11 cellular contexts compared by ENCODE assay signal in genomic region chr9:129318121-129319075, GRCh38.
A peak's percentile ranks its signal among the peaks of the same experiment; 100 is the strongest.
DNase-seq lines count a peak whose midpoint lies in the region; ATAC-seq, FAIRE-seq and TF ChIP-seq lines count a peak whose summit lies in the region.
"Had no signal": no experiment of that assay in that cellular context is flagged by ENCODE, and none has a peak within 500 bp of the region (broad histone marks: within the 10 kb centered on the region; RNA-seq: fewer than 3 reads in every experiment).

No MANE protein-coding gene starts in this region.

- DNase-seq in DMS79 treated with DMSO at 0.1 percent for 48 hours (lab: John Stamatoyannopoulos, UW) (peak; percentile 43), SK-N-MC (ENCODE audit: low read depth, low spot score) (no peak), right atrium auricular region (ENCODE audit: low spot score) (peak; percentile 58), psoas muscle (peak in 1 of 2 donors; percentile 65), HTR-8/SVneo (ENCODE audit: insufficient read length, low spot score) (no peak), D721Med (ENCODE audit: insufficient read length, low spot score) (no peak), superior temporal gyrus (ENCODE audit: extremely low spot score) (no peak)
- DNase-seq: effector CD4-positive, alpha-beta T cell; NCI-H524 treated with DMSO at 0.1 percent for 48 hours had no signal

- H3K9ac ChIP-seq in SK-N-MC (ENCODE audit: insufficient read length), result peak overlapping the region; percentile 12

- no peak for ATAC-seq in psoas muscle
- ATAC-seq in GM21576 (IDR thresholded peaks at IDR 0.05; ENCODE audit: unreplicated experiment), result no peak
- ATAC-seq: CD8-positive, alpha-beta T cell had no signal

- H3K9me3 ChIP-seq in SK-N-MC (ENCODE audit: low read depth, low read length) (no peaks in the 10 kb centered on the region), right atrium auricular region (no peaks in the 10 kb centered on the region), psoas muscle (no peaks in the 10 kb centered on the region)

- H3K4me3 ChIP-seq in SK-N-MC (peak overlapping the region; percentile 39), right atrium auricular region (no peak overlapping the region), psoas muscle (no peak overlapping the region)

- peak overlapping the region; percentile 93 for H3K27ac ChIP-seq in SK-N-MC
- H3K27ac ChIP-seq in right atrium auricular region, result peak overlapping the region; percentile 83 to 91
- peak overlapping the region; percentile 30 for H3K27ac ChIP-seq in psoas muscle

- H3K36me3 ChIP-seq in SK-N-MC (ENCODE audit: insufficient read depth, low read length), result no peaks in the 10 kb centered on the region
- no peaks in the 10 kb centered on the region for H3K36me3 ChIP-seq in right atrium auricular region
- no peaks in the 10 kb centered on the region for H3K36me3 ChIP-seq in psoas muscle (ENCODE audit: insufficient read depth in 1 of 2, low read depth in 1 of 2)

- intact Hi-C loops in psoas muscle (cut with DNase I), result no loop called here

- H3K4me1 ChIP-seq in right atrium auricular region (peaks cover 0 to 73% of the 10 kb centered on the region in 2 donors), psoas muscle (peaks cover 30% of the 10 kb centered on the region)

- H3K27me3 ChIP-seq in right atrium auricular region, result no peaks in the 10 kb centered on the region
- H3K27me3 ChIP-seq in psoas muscle (ENCODE audit: insufficient read depth in 3 of 3, low read length in 2 of 3), result no peaks in the 10 kb centered on the region

- WGBS in psoas muscle, 3 donors, result 76 to 85% (median 78%) methylated on average over 16 of the region's 16 CpGs

- FAIRE-seq in HTR-8/SVneo (lab: Jason Lieb, UNC) (no peak), D721Med (lab: Jason Lieb, UNC) (no peak)

- TF ChIP-seq CTCF in right atrium auricular region (IDR thresholded peaks at IDR 0.05) (no peak), psoas muscle (IDR thresholded peaks at IDR 0.05) (no peak), D721Med (IDR thresholded peaks at IDR 0.05; ENCODE audit: insufficient read depth, missing control alignments) (no peak)

Comparison
In these comparisons a context has a peak if more than half of its experiments do, and no peak if none do; other contexts are left out.
1. DNase-seq: peak in DMS79 treated with DMSO at 0.1 percent for 48 hours (single experiment) and right atrium auricular region (single experiment); none in SK-N-MC (single experiment), HTR-8/SVneo (single experiment), D721Med (single experiment) and superior temporal gyrus (single experiment).
2. H3K27ac ChIP-seq: peak in every context shown above with its lines; median percentile 93 in SK-N-MC; 87 in right atrium auricular region; 30 in psoas muscle.